8 cellular contexts compared by ENCODE assay signal in the genomic region with DNA sequence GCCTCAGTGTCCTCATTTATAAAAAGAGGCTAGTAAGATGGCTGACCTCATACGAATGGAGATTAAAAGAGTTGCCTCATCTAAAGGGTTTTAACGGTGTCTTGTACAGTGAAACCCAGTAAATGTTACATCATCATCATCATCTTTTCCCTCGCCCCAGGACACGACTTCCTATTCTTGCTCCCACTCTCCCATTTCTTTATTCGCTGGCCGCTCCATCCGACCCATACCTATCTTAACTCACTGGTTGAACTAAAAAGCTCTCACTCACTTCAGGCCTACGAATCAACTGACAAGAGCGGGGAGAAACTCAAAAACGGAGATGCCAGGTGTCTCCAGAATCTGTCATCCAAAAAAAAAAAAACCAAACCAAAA.
DNase-seq lines count a peak whose midpoint lies in the region; ATAC-seq and TF ChIP-seq lines count a peak whose summit lies in the region.

No MANE protein-coding gene starts in this region.

- peak overlapping the region; percentile 80 for H3K27ac ChIP-seq in RWPE1

- POLR2A ChIA-PET in RWPE1 (lab: Yijun Ruan, JAX; ENCODE audit: low non-redundant PET), result interaction anchor here (0.6 kb wide), 1 partner anchor 744 kb away, joined by 4 read pairs; no protein-coding TSS in a partner anchor

- H3K4me3 ChIP-seq in epithelial cell of esophagus (ENCODE audit: low read length), result peak overlapping the region; percentile 94

- TF ChIP-seq CTCF in AG09319 (IDR thresholded peaks at IDR 0.05; ENCODE audit: low read depth, low read length) (no peak), RWPE1 (conservative IDR thresholded peaks at IDR 0.05; ENCODE audit: low read depth) (no peak), epithelial cell of esophagus (IDR thresholded peaks at IDR 0.05; ENCODE audit: insufficient read depth, low read depth, low read length, missing control alignments) (no peak), nephron progenitor cell (IDR thresholded peaks at IDR 0.05) (no peak)

- ATAC-seq in GM18511 (IDR thresholded peaks at IDR 0.05; ENCODE audit: unreplicated experiment) (peak; percentile 28), HG03025 (IDR thresholded peaks at IDR 0.05; ENCODE audit: low FRiP score, unreplicated experiment) (peak; percentile 15)

- H3K27me3 Mint-ChIP-seq in nephron progenitor cell (ENCODE audit: low read depth, poor library complexity), result peaks cover 4% of the 10 kb centered on the region

- H3K4me3 Mint-ChIP-seq in nephron progenitor cell, result no peak overlapping the region

- CTCF ChIA-PET in RWPE1 (lab: Yijun Ruan, JAX), result interaction anchor here (0.5 to 1.6 kb wide), 15 partner anchors 11 to 157 kb away, joined by 3 to 21 read pairs (median 4); no protein-coding TSS in a partner anchor

- H3K9me3 Mint-ChIP-seq in nephron progenitor cell, result no peaks in the 10 kb centered on the region

- DNase-seq in AG09319 (ENCODE audit: extremely low read depth, low read depth) (peak; percentile 16), RWPE1 (ENCODE audit: low spot score) (peak; percentile 39), epithelial cell of esophagus (ENCODE audit: low read depth) (peak; percentile 57), nephron progenitor cell (peak; percentile 13), COR-L47 (lab: John Stamatoyannopoulos, UW) (no peak), HuH-7 (ENCODE audit: low spot score) (no peak)

- no peak overlapping the region for H3K27ac Mint-ChIP-seq in nephron progenitor cell

- peaks cover 4% of the 10 kb centered on the region for H3K4me1 Mint-ChIP-seq in nephron progenitor cell

- H3K36me3 Mint-ChIP-seq in nephron progenitor cell (ENCODE audit: low read depth), result peaks cover 22% of the 10 kb centered on the region

Comparison
In these comparisons a context has a peak if more than half of its experiments do, and no peak if none do; other contexts are left out.
1. DNase-seq: peak in AG09319 (single experiment), RWPE1 (single experiment), epithelial cell of esophagus (single experiment) and nephron progenitor cell (single experiment); none in COR-L47 (single experiment) and HuH-7 (single experiment).